In the genomic region with DNA sequence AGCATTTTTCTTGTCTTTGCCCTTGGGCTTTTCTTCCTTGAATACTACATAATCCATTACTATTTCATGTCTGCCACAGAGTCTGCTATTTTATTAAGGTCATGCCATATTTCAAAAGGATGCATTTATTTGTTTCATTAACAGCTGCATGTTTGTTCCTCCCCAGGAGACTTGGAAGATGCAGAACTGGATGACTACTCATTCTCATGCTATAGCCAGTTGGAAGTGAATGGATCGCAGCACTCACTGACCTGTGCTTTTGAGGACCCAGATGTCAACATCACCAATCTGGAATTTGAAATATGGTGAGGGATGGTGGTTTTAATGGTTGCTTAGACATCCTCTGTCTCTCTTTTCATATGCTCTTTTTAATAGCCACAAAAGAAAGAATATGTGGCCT, we compare ENCODE assay signal across 15 cellular contexts. TPM values are rescaled to one million over a fixed set of nuclear protein-coding genes. Genes with fewer than 3 reads are reported as not detected.
DNase-seq lines count a peak whose midpoint lies in the region; ATAC-seq and TF ChIP-seq lines count a peak whose summit lies in the region.
"Had no signal": no experiment of that assay in that cellular context is flagged by ENCODE, and none has a peak within 500 bp of the region (broad histone marks: within the 10 kb centered on the region; RNA-seq: fewer than 3 reads in every experiment).

No MANE protein-coding gene starts in this region.

- H3K4me3 ChIP-seq in AG10803 (ENCODE audit: low read length) (no peak overlapping the region), GM23248 (no peak overlapping the region), ovary (no peak overlapping the region), PC-3 (ENCODE audit: low read length) (no peak overlapping the region)

- peaks cover 15% of the 10 kb centered on the region for H3K9me3 Mint-ChIP-seq in activated T-helper 1 cell treated with anti-CD3 and anti-CD28 coated beads, Interleukin-12 subunit alpha, Interleukin-12 subunit beta, Interleukin-2, Interleukin-4 antibody, amounts not matched to agents 30 ng/mL and 10 ng/mL and 1 ng/mL, durations not matched to agents 14 hours and 24 hours and 36 hours
- H3K9me3 Mint-ChIP-seq in immature natural killer cell = peaks cover 0 to 2% (median 0%) of the 10 kb centered on the region in 6 donors

- H3K27ac ChIP-seq in GM23248 (no peak overlapping the region), caudate nucleus (ENCODE audit: low read depth, low read length) (no peak overlapping the region), ovary (no peak overlapping the region), PC-3 (ENCODE audit: low read length) (no peak overlapping the region)
- H3K27ac ChIP-seq: esophagus squamous epithelium, HL-60 had no signal

- peaks cover 66% of the 10 kb centered on the region for H3K4me1 ChIP-seq in GM23248 (ENCODE audit: insufficient read depth)
- no peaks in the 10 kb centered on the region for H3K4me1 ChIP-seq in ovary (ENCODE audit: insufficient read depth)
- H3K4me1 ChIP-seq in PC-3 (ENCODE audit: insufficient read depth, low read length) = peaks cover 50% of the 10 kb centered on the region

- H3K9me3 ChIP-seq in GM23248 (ENCODE audit: low read depth) (no peaks in the 10 kb centered on the region), ovary (no peaks in the 10 kb centered on the region), PC-3 (ENCODE audit: low read length) (no peaks in the 10 kb centered on the region)
- H3K9me3 ChIP-seq: esophagus squamous epithelium had no signal

- H3K4me3 Mint-ChIP-seq in activated T-helper 1 cell treated with anti-CD3 and anti-CD28 coated beads, Interleukin-12 subunit alpha, Interleukin-12 subunit beta, Interleukin-2, Interleukin-4 antibody, amounts not matched to agents 30 ng/mL and 10 ng/mL and 1 ng/mL, durations not matched to agents 14 hours and 24 hours and 36 hours = peak overlapping the region; percentile 86
- peak overlapping the region in 4 of 5 donors; percentile 2 to 70 (median 34) for H3K4me3 Mint-ChIP-seq in immature natural killer cell
- H3K4me3 Mint-ChIP-seq: stimulated activated memory B cell treated with anti-CD40 and anti-IgM and Interleukin-4, amounts not matched to agents 10 μg/mL and 1 μg/mL and 100 μg/mL, for 72 hours had no signal

- H3K36me3 Mint-ChIP-seq in activated T-helper 1 cell treated with anti-CD3 and anti-CD28 coated beads, Interleukin-12 subunit alpha, Interleukin-12 subunit beta, Interleukin-2, Interleukin-4 antibody, amounts not matched to agents 30 ng/mL and 10 ng/mL and 1 ng/mL, durations not matched to agents 14 hours and 24 hours and 36 hours (ENCODE audit: low read depth) = peaks cover 64% of the 10 kb centered on the region
- H3K36me3 Mint-ChIP-seq in immature natural killer cell = peaks cover 0 to 31% (median 7%) of the 10 kb centered on the region in 3 donors
- H3K36me3 Mint-ChIP-seq: stimulated activated memory B cell treated with anti-CD40 and anti-IgM and Interleukin-4, amounts not matched to agents 10 μg/mL and 1 μg/mL and 100 μg/mL, for 72 hours had no signal

- no peaks in the 10 kb centered on the region for H3K27me3 Mint-ChIP-seq in activated T-helper 1 cell treated with anti-CD3 and anti-CD28 coated beads, Interleukin-12 subunit alpha, Interleukin-12 subunit beta, Interleukin-2, Interleukin-4 antibody, amounts not matched to agents 30 ng/mL and 10 ng/mL and 1 ng/mL, durations not matched to agents 14 hours and 24 hours and 36 hours (ENCODE audit: insufficient read depth)
- peaks cover 0 to 2% (median 0%) of the 10 kb centered on the region in 3 donors for H3K27me3 Mint-ChIP-seq in immature natural killer cell (ENCODE audit: low read depth in 3 of 3)
- H3K27me3 Mint-ChIP-seq: stimulated activated memory B cell treated with anti-CD40 and anti-IgM and Interleukin-4, amounts not matched to agents 10 μg/mL and 1 μg/mL and 100 μg/mL, for 72 hours had no signal

- TF ChIP-seq EP300 in ovary (IDR thresholded peaks at IDR 0.05) = no peak

- H4K20me1 ChIP-seq in GM23248 (ENCODE audit: insufficient read depth) = no peaks in the 10 kb centered on the region
- no peaks in the 10 kb centered on the region for H4K20me1 ChIP-seq in PC-3 (ENCODE audit: low read length)

- intact Hi-C loops in activated T-helper 1 cell treated with anti-CD3 and anti-CD28 coated beads, Interleukin-12 subunit alpha, Interleukin-12 subunit beta, Interleukin-2, Interleukin-4 antibody, amounts not matched to agents 30 ng/mL and 10 ng/mL and 1 ng/mL, durations not matched to agents 14 hours and 24 hours and 36 hours (cut with micrococcal nuclease) = loop anchor here (2.0 kb wide), 1 partner anchor 16 kb away; no protein-coding TSS in a partner anchor
- intact Hi-C loops in head of caudate nucleus (cut with DNase I) = no loop called here
- intact Hi-C loops in ovary (cut with DNase I) = no loop called here
- intact Hi-C loops in PC-3 (cut with micrococcal nuclease) = no loop called here

- H3K27ac Mint-ChIP-seq in activated T-helper 1 cell treated with anti-CD3 and anti-CD28 coated beads, Interleukin-12 subunit alpha, Interleukin-12 subunit beta, Interleukin-2, Interleukin-4 antibody, amounts not matched to agents 30 ng/mL and 10 ng/mL and 1 ng/mL, durations not matched to agents 14 hours and 24 hours and 36 hours = peak overlapping the region; percentile 87
- H3K27ac Mint-ChIP-seq in immature natural killer cell = peak overlapping the region in 1 of 6 donors; percentile 43
- H3K27ac Mint-ChIP-seq: stimulated activated memory B cell treated with anti-CD40 and anti-IgM and Interleukin-4, amounts not matched to agents 10 μg/mL and 1 μg/mL and 100 μg/mL, for 72 hours had no signal

- 50 to 52% methylated on average over 1 of the region's 1 CpG for WGBS in GM23248 (ENCODE audit: low coverage in 1 of 2, low lambda C conversion rate in 2 of 2, missing lambda C conversion rate in 2 of 2), 2 experiments
- 84 to 96% (median 94%) methylated on average over 1 of the region's 1 CpG for WGBS in ovary, 3 donors

- H3K36me3 ChIP-seq in GM23248 (ENCODE audit: low read depth) (peaks cover 10% of the 10 kb centered on the region; the same call in 1 of the 2 replicates), ovary (no peaks in the 10 kb centered on the region), PC-3 (ENCODE audit: low read depth, low read length) (0 out of 2 replicates have a peak, but pooled peaks cover 16% of the 10 kb centered on the region)
- H3K36me3 ChIP-seq: esophagus squamous epithelium had no signal

- H3K27me3 ChIP-seq in GM23248 (replicated peaks; ENCODE audit: insufficient read depth) (no peaks in the 10 kb centered on the region), ovary (no peaks in the 10 kb centered on the region), PC-3 (ENCODE audit: low read length) (no peaks in the 10 kb centered on the region)
- H3K27me3 ChIP-seq: esophagus squamous epithelium had no signal

- no peak for TF ChIP-seq POLR2A in ovary (IDR thresholded peaks at IDR 0.05)

- no peak for ATAC-seq in PC-3
- ATAC-seq: stimulated activated memory B cell treated with anti-CD40 and anti-IgM and Interleukin-4, amounts not matched to agents 10 μg/mL and 1 μg/mL and 100 μg/mL, for 72 hours had no signal

- no peak for TF ChIP-seq CTCF in AG10803 (conservative IDR thresholded peaks at IDR 0.05; ENCODE audit: low read length)
- no peak for TF ChIP-seq CTCF in ovary (IDR thresholded peaks at IDR 0.05)
- TF ChIP-seq CTCF in PC-3 (conservative IDR thresholded peaks at IDR 0.05; ENCODE audit: low read depth, low read length) = no peak

- peaks cover 96% of the 10 kb centered on the region for H3K4me1 Mint-ChIP-seq in activated T-helper 1 cell treated with anti-CD3 and anti-CD28 coated beads, Interleukin-12 subunit alpha, Interleukin-12 subunit beta, Interleukin-2, Interleukin-4 antibody, amounts not matched to agents 30 ng/mL and 10 ng/mL and 1 ng/mL, durations not matched to agents 14 hours and 24 hours and 36 hours (ENCODE audit: low read depth)
- H3K4me1 Mint-ChIP-seq in immature natural killer cell = peaks cover 16 to 51% of the 10 kb centered on the region in 2 donors
- H3K4me1 Mint-ChIP-seq: stimulated activated memory B cell treated with anti-CD40 and anti-IgM and Interleukin-4, amounts not matched to agents 10 μg/mL and 1 μg/mL and 100 μg/mL, for 72 hours had no signal

- BruUV-seq in PC-3 (replicated peaks; lab: Mats Ljungman, UMichigan) = no TSS peak

- no peaks in the 10 kb centered on the region for H3K9me2 ChIP-seq in GM23248 (ENCODE audit: insufficient read depth)
- H3K9me2 ChIP-seq in PC-3 (replicated peaks; ENCODE audit: low read length) = no peaks in the 10 kb centered on the region

- CTCF ChIA-PET in PC-3 (lab: Charles Lee) = no interaction called here

- in situ Hi-C loops in GM23248 (cut with MboI) = no loop called here

- POLR2A ChIA-PET in PC-3 (lab: Charles Lee; ENCODE audit: unreplicated experiment) = no interaction called here

- H2AFZ ChIP-seq in GM23248 (no peak overlapping the region), PC-3 (ENCODE audit: low read length) (no peak overlapping the region)

- H3F3A ChIP-seq in GM23248 (ENCODE audit: insufficient read depth) (peaks cover 60% of the 10 kb centered on the region), PC-3 (ENCODE audit: low read length, unreplicated experiment) (peaks cover 4% of the 10 kb centered on the region)

- DNase-seq in AG10803 (ENCODE audit: low read depth) = peak; percentile 91
- peak; percentile 34 for DNase-seq in GM23248
- DNase-seq in activated T-helper 1 cell treated with anti-CD3 and anti-CD28 coated beads, Interleukin-12 subunit alpha, Interleukin-12 subunit beta, Interleukin-2, Interleukin-4 antibody, amounts not matched to agents 30 ng/mL and 10 ng/mL and 1 ng/mL, durations not matched to agents 14 hours and 24 hours and 36 hours (ENCODE audit: low spot score) = no peak
- no peak for DNase-seq in immature natural killer cell
- DNase-seq in head of caudate nucleus = no peak
- no peak for DNase-seq in caudate nucleus (lab: John Stamatoyannopoulos, UW)
- DNase-seq in ovary = no peak
- no peak for DNase-seq in PC-3
- DNase-seq: cerebellar nuclear complex, esophagus squamous epithelium, MM.1S, NCI-H2227 treated with DMSO at 0.1 percent for 48 hours, RPMI8226 had no signal

- H3K79me2 ChIP-seq in GM23248 (ENCODE audit: insufficient read depth) = no peaks in the 10 kb centered on the region
- peaks cover 22% of the 10 kb centered on the region for H3K79me2 ChIP-seq in PC-3 (ENCODE audit: low read length)

- no peak overlapping the region for H3K9ac ChIP-seq in GM23248
- H3K9ac ChIP-seq in PC-3 (ENCODE audit: low read length) = no peak overlapping the region

- H3K4me2 ChIP-seq in GM23248 (ENCODE audit: unreplicated experiment) (no peak overlapping the region), PC-3 (ENCODE audit: low read length) (no peak overlapping the region)

RNA-seq across cellular contexts. Expression of a gene that starts 4.0 kb away (rescaled TPM):
- 12.6 and 16.9 TPM in 2 replicates for total RNA-seq in GM23248 (2014; rRNA removed; shearing (Covaris generic))
- polyA plus RNA-seq in GM23248 (2016; fragmentation: Nextera tagmentation; extraction: Ambion mirVana) (10.9 and 13.9 TPM in 2 replicates), immature natural killer cell (10 to 100 TPM; 36.8 to 70.9 (median 65.6) TPM), ovary (10 to 100 TPM in 1 of 2 donors, 1 to 10 TPM in 1; 1.5 to 11.3 TPM)
- 47.2 and 50.8 TPM in 2 replicates for total RNA-seq in activated T-helper 1 cell treated with anti-CD3 and anti-CD28 coated beads, Interleukin-12 subunit alpha, Interleukin-12 subunit beta, Interleukin-2, Interleukin-4 antibody, amounts not matched to agents 30 ng/mL and 10 ng/mL and 1 ng/mL, durations not matched to agents 14 hours and 24 hours and 36 hours
- total RNA-seq in ovary (1 to 10 TPM in 5 of 7 donors, under 1 TPM in 2; 0.28 to 3.7 (median 3.2) TPM), PC-3 (2014; rRNA removed) (7.1 and 7.4 TPM in 2 replicates)

Comparison
In these comparisons a context has a peak if more than half of its experiments do, and no peak if none do; other contexts are left out.
1. DNase-seq: peak in AG10803 (single experiment) and GM23248 (single experiment); none in activated T-helper 1 cell treated with anti-CD3 and anti-CD28 coated beads, Interleukin-12 subunit alpha, Interleukin-12 subunit beta, Interleukin-2, Interleukin-4 antibody, amounts not matched to agents 30 ng/mL and 10 ng/mL and 1 ng/mL, durations not matched to agents 14 hours and 24 hours and 36 hours (single experiment), immature natural killer cell (0 of 3), head of caudate nucleus (0 of 42), caudate nucleus (0 of 61), ovary (0 of 5) and PC-3 (single experiment).